In the genomic region with DNA sequence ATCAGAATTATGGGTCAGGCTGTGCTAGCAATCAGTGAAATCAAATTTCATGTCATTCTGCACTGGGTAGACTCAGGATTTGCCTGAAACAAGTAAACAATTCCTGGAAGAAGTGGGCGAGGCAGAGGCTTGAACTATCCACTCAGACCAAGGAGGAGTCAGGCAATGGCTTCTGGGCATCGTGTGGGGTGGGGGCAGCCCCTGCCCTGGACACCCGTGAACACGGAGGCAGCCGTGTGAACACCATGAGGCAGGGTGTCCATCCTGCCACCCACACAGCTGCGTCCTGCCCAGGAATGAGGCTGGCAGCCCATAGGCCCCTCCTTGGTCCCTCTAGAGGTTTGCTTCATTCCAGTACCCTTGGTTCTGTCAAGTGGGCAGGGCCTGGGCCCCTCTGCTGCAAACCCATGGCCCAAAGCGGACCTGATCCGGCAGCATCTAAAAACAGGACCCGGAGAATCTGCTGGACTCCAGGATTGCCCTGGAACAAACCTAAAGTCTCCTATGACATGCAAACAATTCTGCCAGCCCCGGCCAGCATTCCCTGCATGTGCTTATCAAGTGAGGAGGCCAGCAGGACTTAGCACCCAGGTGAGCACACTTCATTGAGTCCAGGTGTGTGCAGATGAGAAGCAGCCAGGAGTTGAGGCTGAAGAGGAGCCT, we compare ENCODE assay signal across 29 cellular contexts.
DNase-seq lines count a peak whose midpoint lies in the region; ATAC-seq lines count a peak whose summit lies in the region.
"Had no signal": no experiment of that assay in that cellular context is flagged by ENCODE, and none has a peak within 500 bp of the region (broad histone marks: within the 10 kb centered on the region; RNA-seq: fewer than 3 reads in every experiment).

No MANE protein-coding gene starts in this region.

- no peaks in the 10 kb centered on the region for H3K36me3 ChIP-seq in BLaER1 treated with 17β-estradiol and CSF1 and Interleukin-3, amounts not matched to agents 10 nM and 100 nM
- peaks cover 0 to 3% of the 10 kb centered on the region in 2 donors for H3K36me3 ChIP-seq in mucosa of rectum (ENCODE audit: control insufficient read depth in 2 of 2, insufficient read depth in 2 of 2, low read length in 2 of 2)
- H3K36me3 ChIP-seq: neutrophil, spleen had no signal

- H3K36me3 Mint-ChIP-seq in T-helper 17 cell (ENCODE audit: low read depth): peaks cover 2% of the 10 kb centered on the region
- H3K36me3 Mint-ChIP-seq in stimulated activated effector memory CD8-positive, alpha-beta T cell treated with anti-CD3 and anti-CD28 coated beads, Interleukin-12 subunit alpha, Interleukin-12 subunit beta, amount 100 ng/mL, for 72 hours: no peaks in the 10 kb centered on the region
- peaks cover 1% of the 10 kb centered on the region for H3K36me3 Mint-ChIP-seq in activated CD8-positive, alpha-beta memory T cell treated with anti-CD3 and anti-CD28 coated beads, Interleukin-2, amount 10 ng/mL, durations not matched to agents 7 days and 5 days
- no peaks in the 10 kb centered on the region for H3K36me3 Mint-ChIP-seq in activated T-cell treated with anti-CD3 and anti-CD28 coated beads, Interleukin-2, amount 50 U/mL, for 24 hours (ENCODE audit: low read depth)
- H3K36me3 Mint-ChIP-seq: stimulated activated naive B cell treated with anti-CD40 and anti-IgM and Interleukin-4, amounts not matched to agents 10 μg/mL and 1 μg/mL and 100 μg/mL, for 72 hours had no signal

- peaks cover 15% of the 10 kb centered on the region for H3K4me1 Mint-ChIP-seq in T-helper 17 cell
- peaks cover 13% of the 10 kb centered on the region for H3K4me1 Mint-ChIP-seq in stimulated activated effector memory CD8-positive, alpha-beta T cell treated with anti-CD3 and anti-CD28 coated beads, Interleukin-12 subunit alpha, Interleukin-12 subunit beta, amount 100 ng/mL, for 72 hours
- H3K4me1 Mint-ChIP-seq in activated CD8-positive, alpha-beta memory T cell treated with anti-CD3 and anti-CD28 coated beads, Interleukin-2, amount 10 ng/mL, durations not matched to agents 7 days and 5 days: peaks cover 19% of the 10 kb centered on the region
- H3K4me1 Mint-ChIP-seq in activated T-cell treated with anti-CD3 and anti-CD28 coated beads, Interleukin-2, amount 50 U/mL, for 24 hours (ENCODE audit: low read depth): peaks cover 5% of the 10 kb centered on the region

- no peaks in the 10 kb centered on the region for H3K9me3 ChIP-seq in BLaER1 treated with 17β-estradiol and CSF1 and Interleukin-3, amounts not matched to agents 10 nM and 100 nM (replicated peaks in 1 of 11)
- H3K9me3 ChIP-seq in T-helper 17 cell (ENCODE audit: control insufficient read depth, low read length, poor library complexity, severe bottlenecking) (no peaks in the 10 kb centered on the region), mucosa of rectum (ENCODE audit: control insufficient read depth in 2 of 2, low read length in 2 of 2) (no peaks in the 10 kb centered on the region)
- H3K9me3 ChIP-seq: Caco-2, neutrophil, spleen had no signal

- H3K4me3 Mint-ChIP-seq in T-helper 17 cell: no peak overlapping the region
- no peak overlapping the region for H3K4me3 Mint-ChIP-seq in stimulated activated effector memory CD8-positive, alpha-beta T cell treated with anti-CD3 and anti-CD28 coated beads, Interleukin-12 subunit alpha, Interleukin-12 subunit beta, amount 100 ng/mL, for 72 hours
- no peak overlapping the region for H3K4me3 Mint-ChIP-seq in activated CD8-positive, alpha-beta memory T cell treated with anti-CD3 and anti-CD28 coated beads, Interleukin-2, amount 10 ng/mL, durations not matched to agents 7 days and 5 days
- H3K4me3 Mint-ChIP-seq in activated T-cell treated with anti-CD3 and anti-CD28 coated beads, Interleukin-2, amount 50 U/mL, for 24 hours: no peak overlapping the region
- H3K4me3 Mint-ChIP-seq: activated CD4-positive, alpha-beta T cell treated with anti-CD3 and anti-CD28 coated beads for 36 hours; GM23338; stimulated activated naive B cell treated with anti-CD40 and anti-IgM and Interleukin-4, amounts not matched to agents 10 μg/mL and 1 μg/mL and 100 μg/mL, for 72 hours had no signal

- H3K9ac ChIP-seq in BLaER1 treated with 17β-estradiol and CSF1 and Interleukin-3, amounts not matched to agents 10 nM and 100 nM: no peak overlapping the region
- H3K9ac ChIP-seq in mucosa of rectum (ENCODE audit: low read depth in 1 of 2, low read length in 2 of 2): peak overlapping the region; percentile 1 to 74

- peaks cover 0 to 37% (median 18%) of the 10 kb centered on the region in 11 experiments; a peak in 14 of 22 replicates for H3K27me3 ChIP-seq in BLaER1 treated with 17β-estradiol and CSF1 and Interleukin-3, amounts not matched to agents 10 nM and 100 nM
- no peaks in the 10 kb centered on the region for H3K27me3 ChIP-seq in mucosa of rectum (ENCODE audit: control insufficient read depth in 2 of 2, insufficient read depth in 2 of 2, low read length in 2 of 2)
- H3K27me3 ChIP-seq: foreskin keratinocyte, neutrophil, spleen had no signal

- peak overlapping the region; percentile 81 for H3K27ac Mint-ChIP-seq in T-helper 17 cell
- no peak overlapping the region for H3K27ac Mint-ChIP-seq in stimulated activated effector memory CD8-positive, alpha-beta T cell treated with anti-CD3 and anti-CD28 coated beads, Interleukin-12 subunit alpha, Interleukin-12 subunit beta, amount 100 ng/mL, for 72 hours
- H3K27ac Mint-ChIP-seq in activated CD8-positive, alpha-beta memory T cell treated with anti-CD3 and anti-CD28 coated beads, Interleukin-2, amount 10 ng/mL, durations not matched to agents 7 days and 5 days: no peak overlapping the region
- no peak overlapping the region for H3K27ac Mint-ChIP-seq in activated T-cell treated with anti-CD3 and anti-CD28 coated beads, Interleukin-2, amount 50 U/mL, for 24 hours
- H3K27ac Mint-ChIP-seq: activated CD4-positive, alpha-beta T cell treated with anti-CD3 and anti-CD28 coated beads for 36 hours; GM23338; stimulated activated naive B cell treated with anti-CD40 and anti-IgM and Interleukin-4, amounts not matched to agents 10 μg/mL and 1 μg/mL and 100 μg/mL, for 72 hours had no signal

- H4K20me1 ChIP-seq in BLaER1 treated with 17β-estradiol and CSF1 and Interleukin-3, amounts not matched to agents 10 nM and 100 nM: peaks cover 0 to 12% (median 0%) of the 10 kb centered on the region in 11 experiments; a peak in 4 of 22 replicates

- no peak for ATAC-seq in T-helper 17 cell
- peak; percentile 8 for ATAC-seq in stimulated activated effector memory CD8-positive, alpha-beta T cell treated with anti-CD3 and anti-CD28 coated beads, Interleukin-12 subunit alpha, Interleukin-12 subunit beta, amount 100 ng/mL, for 72 hours
- no peak for ATAC-seq in activated CD8-positive, alpha-beta memory T cell treated with anti-CD3 and anti-CD28 coated beads, Interleukin-2, amount 10 ng/mL, durations not matched to agents 7 days and 5 days
- ATAC-seq: activated CD4-positive, alpha-beta T cell treated with anti-CD3 and anti-CD28 coated beads for 36 hours; foreskin keratinocyte; GM23338 had no signal

- CTCF ChIA-PET in activated CD8-positive, alpha-beta memory T cell treated with anti-CD3 and anti-CD28 coated beads, Interleukin-2, amount 10 ng/mL, durations not matched to agents 7 days and 5 days (lab: Charles Lee): no interaction called here

- H3K4me3 ChIP-seq in BLaER1 treated with 17β-estradiol and CSF1 and Interleukin-3, amounts not matched to agents 10 nM and 100 nM: no peak overlapping the region
- H3K4me3 ChIP-seq in mucosa of rectum (ENCODE audit: low read length in 2 of 2): no peak overlapping the region
- H3K4me3 ChIP-seq: GM23338, SK-N-MC, spleen had no signal

- H3K4me1 ChIP-seq in BLaER1 treated with 17β-estradiol and CSF1 and Interleukin-3, amounts not matched to agents 10 nM and 100 nM: peaks cover 24 to 28% (median 27%) of the 10 kb centered on the region in 10 experiments
- peaks cover 39 to 59% of the 10 kb centered on the region in 2 donors for H3K4me1 ChIP-seq in mucosa of rectum (ENCODE audit: control insufficient read depth in 2 of 2, insufficient read depth in 2 of 2, low read length in 2 of 2)
- H3K4me1 ChIP-seq: foreskin keratinocyte had no signal

- no peak overlapping the region for H3K27ac ChIP-seq in BLaER1 treated with 17β-estradiol and CSF1 and Interleukin-3, amounts not matched to agents 10 nM and 100 nM
- peak overlapping the region; percentile 92 to 96 for H3K27ac ChIP-seq in mucosa of rectum (ENCODE audit: low read depth in 2 of 2, low read length in 2 of 2)
- H3K27ac ChIP-seq: foreskin keratinocyte, neutrophil, SK-N-MC had no signal

- H3K9me3 Mint-ChIP-seq in stimulated activated effector memory CD8-positive, alpha-beta T cell treated with anti-CD3 and anti-CD28 coated beads, Interleukin-12 subunit alpha, Interleukin-12 subunit beta, amount 100 ng/mL, for 72 hours: no peaks in the 10 kb centered on the region
- H3K9me3 Mint-ChIP-seq in activated CD8-positive, alpha-beta memory T cell treated with anti-CD3 and anti-CD28 coated beads, Interleukin-2, amount 10 ng/mL, durations not matched to agents 7 days and 5 days (ENCODE audit: low read depth): no peaks in the 10 kb centered on the region
- no peaks in the 10 kb centered on the region for H3K9me3 Mint-ChIP-seq in activated T-cell treated with anti-CD3 and anti-CD28 coated beads, Interleukin-2, amount 50 U/mL, for 24 hours
- H3K9me3 Mint-ChIP-seq: GM23338; stimulated activated naive B cell treated with anti-CD40 and anti-IgM and Interleukin-4, amounts not matched to agents 10 μg/mL and 1 μg/mL and 100 μg/mL, for 72 hours had no signal

- H3K27me3 Mint-ChIP-seq in T-helper 17 cell: no peaks in the 10 kb centered on the region
- H3K27me3 Mint-ChIP-seq in activated CD8-positive, alpha-beta memory T cell treated with anti-CD3 and anti-CD28 coated beads, Interleukin-2, amount 10 ng/mL, durations not matched to agents 7 days and 5 days: peaks cover 11% of the 10 kb centered on the region
- no peaks in the 10 kb centered on the region for H3K27me3 Mint-ChIP-seq in activated T-cell treated with anti-CD3 and anti-CD28 coated beads, Interleukin-2, amount 50 U/mL, for 24 hours
- H3K27me3 Mint-ChIP-seq: activated CD4-positive, alpha-beta T cell treated with anti-CD3 and anti-CD28 coated beads for 36 hours had no signal

- H3K4me2 ChIP-seq in BLaER1 treated with 17β-estradiol and CSF1 and Interleukin-3, amounts not matched to agents 10 nM and 100 nM: peak overlapping the region; percentile 75 to 97 (median 85); a peak in 21 of 22 replicates
- H3K4me2 ChIP-seq: GM23338 had no signal

- DNase-seq in T-helper 17 cell: no peak
- DNase-seq in stimulated activated effector memory CD8-positive, alpha-beta T cell treated with anti-CD3 and anti-CD28 coated beads, Interleukin-12 subunit alpha, Interleukin-12 subunit beta, amount 100 ng/mL, for 72 hours (ENCODE audit: low spot score in 2 of 2): no peak
- no peak for DNase-seq in NCI-H1694 treated with DMSO at 0.1 percent for 48 hours (lab: John Stamatoyannopoulos, UW)
- no peak for DNase-seq in activated CD8-positive, alpha-beta memory T cell treated with anti-CD3 and anti-CD28 coated beads, Interleukin-2, amount 10 ng/mL, durations not matched to agents 7 days and 5 days
- DNase-seq in activated T-cell treated with anti-CD3 and anti-CD28 coated beads, Interleukin-2, amount 50 U/mL, for 24 hours: no peak
- DNase-seq in NCI-H128 (lab: John Stamatoyannopoulos, UW; ENCODE audit: unreplicated experiment): no peak
- DNase-seq: activated CD4-positive, alpha-beta T cell treated with anti-CD3 and anti-CD28 coated beads for 36 hours; activated T-cell treated with anti-CD3 and anti-CD28 coated beads, Interleukin-2, amount 50 U/mL, for 1 hour; Caco-2; DMS79; effector CD8-positive, alpha-beta T cell; erythroblast; foreskin keratinocyte; GF-D8; hypothalamus; KG1; MM.1S; NCI-H1436; NCI-H524 treated with DMSO at 0.1 percent for 48 hours; RPMI8226; spleen; stimulated activated CD4-positive, alpha-beta T cell treated with anti-CD3 and anti-CD28 coated beads, Interleukin-2, amount 100 ng/mL, for 48 hours; stimulated activated naive B cell treated with anti-CD40 and anti-IgM and Interleukin-4, amounts not matched to agents 10 μg/mL and 1 μg/mL and 100 μg/mL, for 72 hours; T-helper 2 cell had no signal

Comparison
In these comparisons a context has a peak if more than half of its experiments do, and no peak if none do; other contexts are left out.
1. H3K27ac ChIP-seq: peak in mucosa of rectum (2 of 2); none in BLaER1 treated with 17β-estradiol and CSF1 and Interleukin-3, amounts not matched to agents 10 nM and 100 nM (0 of 11).
2. H3K9ac ChIP-seq: peak in mucosa of rectum (2 of 2); none in BLaER1 treated with 17β-estradiol and CSF1 and Interleukin-3, amounts not matched to agents 10 nM and 100 nM (0 of 11).